Comparison of ENCODE assay signal across 8 cellular contexts in genomic region chr11:506950-507726, GRCh38. TPM values are rescaled to one million over a fixed set of nuclear protein-coding genes. Genes with fewer than 3 reads are reported as not detected.
DNase-seq lines count a peak whose midpoint lies in the region; ATAC-seq lines count a peak whose summit lies in the region.

TSS of gene RNH1 (minus strand) at chr11:507242. CDS start at chr11:502162, 5,080 bp downstream.

- peaks cover 6% of the 10 kb centered on the region for H3K79me1 ChIP-seq in mesendoderm (ENCODE audit: low read length)

- H3K4ac ChIP-seq in mesendoderm (ENCODE audit: low read depth, low read length), result peak within 1 kb of the TSS; percentile 77

- peaks cover 0 to 3% of the 10 kb centered on the region in 2 donors for H3K27me3 Mint-ChIP-seq in CD8-positive, alpha-beta memory T cell
- H3K27me3 Mint-ChIP-seq in effector memory CD8-positive, alpha-beta T cell, result no peaks in the 10 kb centered on the region

- POLR2A ChIA-PET in CD8-positive, alpha-beta memory T cell (lab: Charles Lee), result interaction anchor here (0.8 to 2.7 kb wide), 12 partner anchors 29 to 312 kb away, joined by 3 to 18 read pairs (median 6); partner anchors contain the start of genes BET1L, HRAS, LRRC56 and PNPLA2

- DNase-seq in CD8-positive, alpha-beta memory T cell, result peak; percentile 96 to 100 (median 98)
- DNase-seq in HT1080 (ENCODE audit: low read depth), result no peak
- peak; percentile 81 to 94 for DNase-seq in NOMO-1 (lab: John Stamatoyannopoulos, UW; ENCODE audit: unreplicated experiment in 2 of 2)
- peak; percentile 98 to 100 (median 100) for DNase-seq in activated CD8-positive, alpha-beta memory T cell treated with anti-CD3 and anti-CD28 coated beads for 48 hours (ENCODE audit: low read depth in 2 of 3, low spot score in 2 of 3)
- peak; percentile 97 to 98 (median 97) for DNase-seq in effector memory CD8-positive, alpha-beta T cell
- peak; percentile 94 for DNase-seq in mesendoderm
- DNase-seq in stimulated activated CD8-positive, alpha-beta memory T cell treated with anti-CD3 and anti-CD28 coated beads, Interleukin-12 subunit alpha, Interleukin-12 subunit beta, amount 100 ng/mL, for 4 hours (ENCODE audit: low read depth), result peak; percentile 99

- CTCF ChIA-PET in CD8-positive, alpha-beta memory T cell (lab: Charles Lee), result interaction anchor here (1.1 to 6.4 kb wide), 5 partner anchors 11 to 59 kb away, joined by 3 to 42 read pairs (median 5); partner anchors contain the start of gene PTDSS2

- H3K36me3 ChIP-seq in CD8-positive, alpha-beta memory T cell (ENCODE audit: insufficient read depth, low read length), result peaks cover 5% of the 10 kb centered on the region
- H3K36me3 ChIP-seq in mesendoderm (ENCODE audit: control insufficient read depth, insufficient read depth, low read length), result no peaks in the 10 kb centered on the region

- peak; percentile 48 for ATAC-seq in GM21360 (IDR thresholded peaks at IDR 0.05; ENCODE audit: unreplicated experiment)
- ATAC-seq in effector memory CD8-positive, alpha-beta T cell (replicated peaks), result peak; percentile 68

- peaks cover 11 to 38% (median 21%) of the 10 kb centered on the region in 3 donors for H3K4me1 Mint-ChIP-seq in CD8-positive, alpha-beta memory T cell
- peaks cover 11% of the 10 kb centered on the region in 2 donors for H3K4me1 Mint-ChIP-seq in effector memory CD8-positive, alpha-beta T cell (ENCODE audit: low read depth in 2 of 2)

- peaks cover 13% of the 10 kb centered on the region for H3K79me2 ChIP-seq in mesendoderm (ENCODE audit: control insufficient read depth, insufficient read depth, low read length)

- no peaks in the 10 kb centered on the region for H3K27me3 ChIP-seq in CD8-positive, alpha-beta memory T cell (ENCODE audit: insufficient read depth, low read length, poor library complexity, severe bottlenecking)
- H3K27me3 ChIP-seq in mesendoderm (ENCODE audit: insufficient read depth, low read length, poor library complexity), result no peaks in the 10 kb centered on the region

- no peaks in the 10 kb centered on the region for H3K9me3 Mint-ChIP-seq in CD8-positive, alpha-beta memory T cell
- H3K9me3 Mint-ChIP-seq in effector memory CD8-positive, alpha-beta T cell, result no peaks in the 10 kb centered on the region

- peak within 1 kb of the TSS; percentile 89 to 100 (median 98) for H3K4me3 Mint-ChIP-seq in CD8-positive, alpha-beta memory T cell
- H3K4me3 Mint-ChIP-seq in effector memory CD8-positive, alpha-beta T cell, result peak within 1 kb of the TSS; percentile 95 to 98

- H3K4me2 ChIP-seq in mesendoderm (ENCODE audit: low read length), result peak within 1 kb of the TSS; percentile 93

- peak within 1 kb of the TSS; percentile 97 to 100 (median 100) for H3K27ac Mint-ChIP-seq in CD8-positive, alpha-beta memory T cell
- H3K27ac Mint-ChIP-seq in effector memory CD8-positive, alpha-beta T cell, result peak within 1 kb of the TSS; percentile 100

- H2BK15ac ChIP-seq in mesendoderm (replicated peaks; ENCODE audit: low read depth), result no peak within 1 kb of the TSS

- peaks cover 0 to 29% (median 3%) of the 10 kb centered on the region in 3 donors for H3K36me3 Mint-ChIP-seq in CD8-positive, alpha-beta memory T cell
- peaks cover 67% of the 10 kb centered on the region for H3K36me3 Mint-ChIP-seq in effector memory CD8-positive, alpha-beta T cell (ENCODE audit: insufficient read depth)

- H2BK5ac ChIP-seq in mesendoderm (ENCODE audit: low read length), result peak within 1 kb of the TSS; percentile 92

- peak within 1 kb of the TSS; percentile 98 for H4K8ac ChIP-seq in mesendoderm (ENCODE audit: low read depth, low read length)

- peak within 1 kb of the TSS; percentile 99 for H3K9ac ChIP-seq in mesendoderm (ENCODE audit: low read length)

- H3K27ac ChIP-seq in CD8-positive, alpha-beta memory T cell (ENCODE audit: low read depth, low read length), result peak within 1 kb of the TSS; percentile 100
- H3K27ac ChIP-seq in mesendoderm (ENCODE audit: low read depth, low read length), result peak within 1 kb of the TSS; percentile 97

- WGBS in mesendoderm (ENCODE audit: extremely low coverage, insufficient coverage, low lambda C conversion rate), result no CpG with 5 or more reads among the region's 101 CpGs

- H3K4me1 ChIP-seq in CD8-positive, alpha-beta memory T cell (ENCODE audit: insufficient read depth, low read length), result peaks cover 31% of the 10 kb centered on the region
- H3K4me1 ChIP-seq in mesendoderm (ENCODE audit: control insufficient read depth, low read depth, low read length), result no peaks in the 10 kb centered on the region

- peak within 1 kb of the TSS; percentile 93 for H3K18ac ChIP-seq in mesendoderm (ENCODE audit: low read length)

- peak within 1 kb of the TSS; percentile 100 for H3K56ac ChIP-seq in mesendoderm (ENCODE audit: low read length)

- H2BK120ac ChIP-seq in mesendoderm (ENCODE audit: low read depth, low read length), result no peak within 1 kb of the TSS

- H3K9me3 ChIP-seq in CD8-positive, alpha-beta memory T cell (ENCODE audit: low read length), result no peaks in the 10 kb centered on the region

- peak within 1 kb of the TSS; percentile 95 for H3K4me3 ChIP-seq in CD8-positive, alpha-beta memory T cell (ENCODE audit: low read length)
- H3K4me3 ChIP-seq in mesendoderm (ENCODE audit: low read length), result peak within 1 kb of the TSS; percentile 93

- no peak within 1 kb of the TSS for H2AK5ac ChIP-seq in mesendoderm (ENCODE audit: low read length)

- H4K5ac ChIP-seq in mesendoderm (ENCODE audit: low read length), result no peak within 1 kb of the TSS

- H3K23ac ChIP-seq in mesendoderm (ENCODE audit: low read length), result peak within 1 kb of the TSS; percentile 97

RNA-seq across cellular contexts. Expression of gene RNH1, which starts in this region (rescaled TPM):
- 100 to 1,000 TPM; 118 to 125 TPM for total RNA-seq in CD8-positive, alpha-beta memory T cell
- 183 TPM for polyA plus RNA-seq in CD8-positive, alpha-beta memory T cell
- 218 and 240 TPM in 2 replicates for total RNA-seq in HT1080 (2014; rRNA removed; shearing (Covaris generic))
- 188 and 203 TPM in 2 replicates for polyA plus RNA-seq in HT1080 (2015; cell fraction: cytosol; rRNA removed)
- polyA plus RNA-seq in HT1080 (2015; cell fraction: nucleus; rRNA removed), result 252 and 261 TPM in 2 replicates
- polyA plus RNA-seq in mesendoderm (2013, experiment 1 of 2), result 31.3 TPM
- polyA plus RNA-seq in mesendoderm (2013, experiment 2 of 2), result 31.7 TPM
